18 cellular contexts compared by ENCODE assay signal in the genomic region with DNA sequence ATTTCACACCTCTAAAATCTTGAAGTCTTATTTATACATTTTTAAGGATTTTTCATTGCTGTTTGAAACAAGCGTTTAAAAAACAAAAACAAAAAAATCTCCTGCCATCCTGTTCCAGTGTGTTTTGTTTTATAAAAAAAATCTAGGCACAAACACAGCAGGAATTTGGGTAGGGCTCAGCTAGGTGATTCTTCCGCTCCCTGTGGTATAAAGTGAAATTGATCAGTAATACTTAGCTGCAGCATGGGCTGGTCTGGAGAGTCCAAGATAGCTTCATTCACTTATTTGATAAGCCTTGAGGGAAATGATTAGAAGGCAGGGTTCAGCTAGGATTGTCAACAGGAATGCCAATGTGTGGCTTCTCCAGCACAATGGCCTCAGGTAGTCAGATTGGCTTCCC. TPM values are rescaled to one million over a fixed set of nuclear protein-coding genes. Genes with fewer than 3 reads are reported as not detected.
DNase-seq lines count a peak whose midpoint lies in the region; ATAC-seq, FAIRE-seq and TF ChIP-seq lines count a peak whose summit lies in the region.
"Had no signal": no experiment of that assay in that cellular context is flagged by ENCODE, and none has a peak within 500 bp of the region (broad histone marks: within the 10 kb centered on the region; RNA-seq: fewer than 3 reads in every experiment).

No MANE protein-coding gene starts in this region.

- TF ChIP-seq CTCF in HepG2 (CRISPR knock-in tag; IDR thresholded peaks at IDR 0.05) = no peak
- TF ChIP-seq CTCF in right lobe of liver (IDR thresholded peaks at IDR 0.05) = no peak
- no peak for TF ChIP-seq CTCF in GM23338 (conservative IDR thresholded peaks at IDR 0.05; ENCODE audit: low read depth in 2 of 2)
- no peak for TF ChIP-seq CTCF in OCI-LY3 (IDR thresholded peaks at IDR 0.05; ENCODE audit: low read depth, low read length)

- H3K9ac ChIP-seq in HepG2 (ENCODE audit: insufficient read depth, low read depth, low read length) (no peak overlapping the region), OCI-LY3 (ENCODE audit: low read length) (peak overlapping the region; percentile 21; the same call in 1 of the 2 replicates)

- H3K9me3 ChIP-seq in HepG2 (ENCODE audit: low read length) (peaks cover 7% of the 10 kb centered on the region; the same call in 1 of the 2 replicates), right lobe of liver (no peaks in the 10 kb centered on the region), KOPT-K1 (ENCODE audit: insufficient read depth, low read length, poor library complexity, severe bottlenecking) (peaks cover 5% of the 10 kb centered on the region), OCI-LY3 (ENCODE audit: insufficient read depth, low read length) (peaks cover 8% of the 10 kb centered on the region)
- no peaks in the 10 kb centered on the region for H3K9me3 ChIP-seq in effector memory CD4-positive, alpha-beta T cell (ENCODE audit: control insufficient read depth, low read length)

- in situ Hi-C loops in HepG2 (cut with HindIII; ENCODE audit: extremely low pct_ligation_motif_present, low pct_unique_long_range_greater_than_20kb) = no loop called here

- intact Hi-C loops in HepG2 (cut with micrococcal nuclease; ENCODE audit: unreplicated experiment) = no loop called here
- intact Hi-C loops in right lobe of liver (cut with DNase I) = no loop called here

- H2AFZ ChIP-seq in HepG2 (ENCODE audit: low read length) = no peak overlapping the region
- H2AFZ ChIP-seq in GM23338 = no peak overlapping the region
- H2AFZ ChIP-seq in OCI-LY3 (ENCODE audit: low read depth, low read length) = no peak overlapping the region

- ATAC-seq in HepG2 (no peak), right lobe of liver (no peak), GM23338 (no peak)
- ATAC-seq: HCT116 had no signal

- H3K27ac ChIP-seq in HepG2 (ENCODE audit: extremely low read length, insufficient read depth, low read length) = no peak overlapping the region
- H3K27ac ChIP-seq in right lobe of liver = peak overlapping the region in 1 of 3 donors; percentile 1
- no peak overlapping the region for H3K27ac ChIP-seq in GM23338 (ENCODE audit: low read depth)
- peak overlapping the region; percentile 98 for H3K27ac ChIP-seq in KOPT-K1 (ENCODE audit: low read depth, low read length, poor library complexity, severe bottlenecking)
- peak overlapping the region; percentile 90 for H3K27ac ChIP-seq in OCI-LY3 (ENCODE audit: low read length)
- no peak overlapping the region for H3K27ac ChIP-seq in effector memory CD4-positive, alpha-beta T cell (ENCODE audit: insufficient read depth, low read length, poor library complexity, severe bottlenecking)

- TF ChIP-seq EP300 in HepG2 (IDR thresholded peaks at IDR 0.05; ENCODE audit: low read depth in 2 of 2, low read length in 2 of 2) (no peak), HepG2 (CRISPR knock-in tag; IDR thresholded peaks at IDR 0.05; ENCODE audit: borderline replicate concordance) (no peak)

- peaks cover 3 to 42% of the 10 kb centered on the region in 2 experiments for H3K27me3 ChIP-seq in HepG2 (ENCODE audit: control insufficient read depth in 1 of 2, insufficient read depth in 2 of 2, low read length in 2 of 2)
- no peaks in the 10 kb centered on the region for H3K27me3 ChIP-seq in right lobe of liver
- no peaks in the 10 kb centered on the region for H3K27me3 ChIP-seq in GM23338 (ENCODE audit: insufficient read depth)
- no peaks in the 10 kb centered on the region for H3K27me3 ChIP-seq in OCI-LY3 (ENCODE audit: low read depth, low read length)
- H3K27me3 ChIP-seq in effector memory CD4-positive, alpha-beta T cell (replicated peaks; ENCODE audit: control insufficient read depth, insufficient read depth, low read length, poor library complexity, severe bottlenecking) = no peaks in the 10 kb centered on the region

- peaks cover 6% of the 10 kb centered on the region; the same call in 2 of the 3 replicates for H3K36me3 Mint-ChIP-seq in GM23338 (ENCODE audit: low read depth)

- no peaks in the 10 kb centered on the region for H3K36me3 ChIP-seq in HepG2 (replicated peaks in 1 of 2; ENCODE audit: control insufficient read depth in 1 of 2, insufficient read depth in 2 of 2, low read length in 2 of 2)
- no peaks in the 10 kb centered on the region for H3K36me3 ChIP-seq in right lobe of liver
- no peaks in the 10 kb centered on the region for H3K36me3 ChIP-seq in GM23338 (ENCODE audit: insufficient read depth)
- no peaks in the 10 kb centered on the region for H3K36me3 ChIP-seq in KOPT-K1 (ENCODE audit: insufficient read depth, low read length)
- peaks cover 10% of the 10 kb centered on the region for H3K36me3 ChIP-seq in OCI-LY3 (replicated peaks; ENCODE audit: low read depth, low read length)
- no peaks in the 10 kb centered on the region for H3K36me3 ChIP-seq in effector memory CD4-positive, alpha-beta T cell (ENCODE audit: control insufficient read depth, insufficient read depth, low read length)

- H3K4me3 Mint-ChIP-seq in GM23338 = no peak overlapping the region
- H3K4me3 Mint-ChIP-seq: CD4-positive, alpha-beta T cell had no signal

- DNase-seq in HepG2 (ENCODE audit: low spot score) = no peak
- no peak for DNase-seq in right lobe of liver
- no peak for DNase-seq in GM23338 (ENCODE audit: low spot score)
- no peak for DNase-seq in OCI-M1 (lab: John Stamatoyannopoulos, UW)
- no peak for DNase-seq in activated naive CD4-positive, alpha-beta T cell treated with Interleukin-2 at 50 U/mL for 16 hours
- no peak for DNase-seq in effector memory CD4-positive, alpha-beta T cell
- DNase-seq: 8988T; C1 segment of cervical spinal cord; Caco-2; CD4-positive, alpha-beta T cell; DMS153; DMS79; GDM1; GOT3; H7 had no signal

- TF ChIP-seq POLR2A in HepG2 (IDR thresholded peaks at IDR 0.05; ENCODE audit: insufficient read depth in 1 of 2, low read depth in 2 of 2, low read length in 2 of 2) = no peak
- TF ChIP-seq POLR2A in right lobe of liver (IDR thresholded peaks at IDR 0.05) = no peak

- CTCF ChIA-PET in HepG2 (lab: Yijun Ruan, JAX; ENCODE audit: low intra/inter-chr PET ratio, low total read pairs) = no interaction called here

- TF ChIP-seq RAD21 in HepG2 (CRISPR knock-in tag; IDR thresholded peaks at IDR 0.05) = no peak

- no peak for FAIRE-seq in HepG2 (lab: Jason Lieb, UNC)

- H4K20me1 ChIP-seq in HepG2 (ENCODE audit: insufficient read depth, low read length) = no peaks in the 10 kb centered on the region
- no peaks in the 10 kb centered on the region for H4K20me1 ChIP-seq in GM23338 (replicated peaks; ENCODE audit: insufficient read depth)
- H4K20me1 ChIP-seq in OCI-LY3 (ENCODE audit: insufficient read depth, low read length) = no peaks in the 10 kb centered on the region

- H3K4me1 Mint-ChIP-seq in GM23338 = peaks cover 13% of the 10 kb centered on the region

- H3K4me2 ChIP-seq in HepG2 (ENCODE audit: low read depth, low read length) (no peak overlapping the region), GM23338 (no peak overlapping the region), OCI-LY3 (ENCODE audit: low read length) (no peak overlapping the region)

- H3K27me3 Mint-ChIP-seq in GM23338 (ENCODE audit: insufficient read depth, low read depth, poor library complexity) = peaks cover 14% of the 10 kb centered on the region
- H3K27me3 Mint-ChIP-seq: CD4-positive, alpha-beta T cell had no signal

- peaks cover 9% of the 10 kb centered on the region; the same call in 2 of the 3 replicates for H3K9me3 Mint-ChIP-seq in GM23338
- H3K9me3 Mint-ChIP-seq: CD4-positive, alpha-beta T cell had no signal

- no peaks in the 10 kb centered on the region for H3K9me2 ChIP-seq in GM23338 (ENCODE audit: insufficient read depth)

- 94% methylated on average over 2 of the region's 2 CpGs for WGBS in HepG2 (ENCODE audit: low lambda C conversion rate)
- 96% methylated on average over 2 of the region's 2 CpGs for WGBS in right lobe of liver (ENCODE audit: insufficient coverage, low coverage, low lambda C conversion rate, missing lambda C conversion rate)

- H3K27ac Mint-ChIP-seq in GM23338 = no peak overlapping the region

- no peaks in the 10 kb centered on the region for H3F3A ChIP-seq in GM23338 (replicated peaks; ENCODE audit: low read depth)

- H3K4me1 ChIP-seq in HepG2 (ENCODE audit: insufficient read depth, low read length) (peaks cover 12% of the 10 kb centered on the region), right lobe of liver (peaks cover 0 to 29% (median 4%) of the 10 kb centered on the region in 4 donors), GM23338 (ENCODE audit: insufficient read depth) (peaks cover 14% of the 10 kb centered on the region), OCI-LY3 (ENCODE audit: low read length) (peaks cover 92% of the 10 kb centered on the region)
- H3K4me1 ChIP-seq in effector memory CD4-positive, alpha-beta T cell (ENCODE audit: control insufficient read depth, insufficient read depth, low read length, poor library complexity, severe bottlenecking) = peaks cover 18% of the 10 kb centered on the region
- H3K4me1 ChIP-seq: Caco-2 had no signal

- BruUV-seq in HepG2 (replicated peaks; lab: Mats Ljungman, UMichigan) = no TSS peak

- POLR2A ChIA-PET in HepG2 (lab: Yijun Ruan, JAX) = no interaction called here

- H3K4me3 ChIP-seq in HepG2 (replicated peaks in 1 of 3; ENCODE audit: insufficient read depth in 1 of 3, low read depth in 2 of 3, low read length in 3 of 3) (no peak overlapping the region), right lobe of liver (no peak overlapping the region), GM23338 (no peak overlapping the region), OCI-LY3 (ENCODE audit: low read length) (no peak overlapping the region)
- H3K4me3 ChIP-seq in effector memory CD4-positive, alpha-beta T cell (ENCODE audit: insufficient read depth, low read depth, low read length, poor library complexity, severe bottlenecking) = no peak overlapping the region

- H3K79me2 ChIP-seq in HepG2 (ENCODE audit: insufficient read depth, low read length) = no peaks in the 10 kb centered on the region
- no peaks in the 10 kb centered on the region for H3K79me2 ChIP-seq in GM23338 (replicated peaks; ENCODE audit: insufficient read depth)
- no peaks in the 10 kb centered on the region for H3K79me2 ChIP-seq in OCI-LY3 (ENCODE audit: low read length)

RNA-seq across cellular contexts. Expression of gene ATF3, which starts 25.7 kb away (rescaled TPM):
- total RNA-seq in HepG2 (2016; rRNA removed; fragmentation: Illumina TruSeq; extraction: Trizol) (3.6 and 5.0 TPM in 2 replicates), right lobe of liver (10 to 100 TPM in 5 of 6 experiments, 1 to 10 TPM in 1; 3.7 to 77.2 (median 15.1) TPM)
- total RNA-seq in HepG2 (2016; cell fraction: cytosol; rRNA removed; fragmentation: Illumina TruSeq; extraction: Trizol; ENCODE audit: low read depth) = 1.9 and 2.6 TPM in 2 replicates
- total RNA-seq in HepG2 (2016; cell fraction: insoluble cytoplasmic fraction; rRNA removed; fragmentation: Illumina TruSeq; extraction: Trizol) = 3.0 and 5.9 TPM in 2 replicates
- total RNA-seq in HepG2 (2016; cell fraction: membrane; rRNA removed; fragmentation: Illumina TruSeq; extraction: Trizol) = 3.1 and 3.3 TPM in 2 replicates
- total RNA-seq in HepG2 (2016; cell fraction: nucleus; rRNA removed; fragmentation: Illumina TruSeq; extraction: Trizol) = 8.8 and 10.0 TPM in 2 replicates
- polyA plus RNA-seq in HepG2 (2011; rRNA removed) (13.0 and 16.4 TPM in 2 replicates), GM23338 (2016; fragmentation: Nextera tagmentation; extraction: Ambion mirVana) (12.6 and 16.2 TPM in 2 replicates)
- 8.2 and 12.1 TPM in 2 replicates for polyA plus RNA-seq in HepG2 (2011; cell fraction: cytosol; rRNA removed)
- polyA plus RNA-seq in HepG2 (2011; cell fraction: nucleus; rRNA removed) = 25.9 and 26.8 TPM in 2 replicates
- polyA plus RNA-seq in HepG2 (2012) = 11.7 and 51.2 TPM in 2 replicates
- polyA plus RNA-seq in HepG2 (2016; cell fraction: cytosol; fragmentation: Illumina TruSeq; extraction: Trizol; ENCODE audit: low read depth) = 1.0 and 1.1 TPM in 2 replicates
- polyA plus RNA-seq in HepG2 (2016; cell fraction: insoluble cytoplasmic fraction; fragmentation: Illumina TruSeq; extraction: Trizol; ENCODE audit: low read depth) = 4.8 and 6.8 TPM in 2 replicates
- polyA plus RNA-seq in HepG2 (2016; cell fraction: membrane; fragmentation: Illumina TruSeq; extraction: Trizol; ENCODE audit: low read depth) = 1.8 and 2.5 TPM in 2 replicates
- 13.0 and 17.6 TPM in 2 replicates for polyA plus RNA-seq in HepG2 (2016; cell fraction: nucleus; fragmentation: Illumina TruSeq; extraction: Trizol; ENCODE audit: insufficient read depth, low read depth)
- 17.2 and 17.6 TPM in 2 replicates for polyA minus RNA-seq in HepG2 (2011; rRNA and poly(A)+ RNA removed; ENCODE audit: low replicate concordance)
- 5.8 and 9.3 TPM in 2 replicates for polyA minus RNA-seq in HepG2 (2011; cell fraction: cytosol; rRNA and poly(A)+ RNA removed)
- 30.1 and 52.5 TPM in 2 replicates for polyA minus RNA-seq in HepG2 (2011; cell fraction: nucleus; rRNA and poly(A)+ RNA removed)
- total RNA-seq in GM23338 (2014; rRNA removed; shearing (Covaris generic)) = 17.2 and 19.3 TPM in 2 replicates

Comparison
In these comparisons a context has a peak if more than half of its experiments do, and no peak if none do; other contexts are left out.
1. H3K27ac ChIP-seq: peak in KOPT-K1 (single experiment) and OCI-LY3 (single experiment); none in HepG2 (single experiment), GM23338 (single experiment) and effector memory CD4-positive, alpha-beta T cell (single experiment).